Comparison of ENCODE assay signal across 23 cellular contexts in genomic region chr2:46040563-46041155, GRCh38.
"Had no signal": no experiment of that assay in that cellular context is flagged by ENCODE, and none has a peak within 500 bp of the region (broad histone marks: within the 10 kb centered on the region; RNA-seq: fewer than 3 reads in every experiment).

No MANE protein-coding gene starts in this region.

- H3K27me3 ChIP-seq: brain microvascular endothelial cell, testis had no signal

- ATAC-seq: activated CD8-positive, alpha-beta T cell treated with anti-CD3 and anti-CD28 coated beads, Interleukin-2, amount 10 ng/mL, durations not matched to agents 7 days and 5 days; left cardiac atrium; naive thymus-derived CD4-positive, alpha-beta T cell; stimulated activated naive CD8-positive, alpha-beta T cell treated with anti-CD3 and anti-CD28 coated beads, Interleukin-15, Interleukin-2, amounts not matched to agents 100 U/mL and 50 U/mL, for 24 hours; T-cell had no signal

- H3K4me3 ChIP-seq: mucosa of descending colon, SK-N-MC, testis had no signal

- H3K27me3 Mint-ChIP-seq: dendritic cell treated with granulocyte-macrophage colony-stimulating factor and Interleukin-4, amounts not matched to agents 40 ng/mL and 50 ng/mL, for 4 days; memory B cell; naive thymus-derived CD4-positive, alpha-beta T cell; T-cell had no signal

- H3K36me3 ChIP-seq: brain microvascular endothelial cell had no signal

- H3K9me3 ChIP-seq: mucosa of descending colon, testis had no signal

- H3K4me3 Mint-ChIP-seq: activated CD8-positive, alpha-beta T cell treated with anti-CD3 and anti-CD28 coated beads, Interleukin-2, amount 10 ng/mL, durations not matched to agents 7 days and 5 days; dendritic cell treated with granulocyte-macrophage colony-stimulating factor and Interleukin-4, amounts not matched to agents 40 ng/mL and 50 ng/mL, for 4 days; immature natural killer cell; memory B cell; naive thymus-derived CD4-positive, alpha-beta T cell; T-cell had no signal

- H3K27ac ChIP-seq: brain microvascular endothelial cell, epithelial cell of prostate, SK-N-MC, testis had no signal

- H3K4me1 Mint-ChIP-seq: immature natural killer cell, memory B cell, T-cell had no signal

- H3K9me3 Mint-ChIP-seq: dendritic cell treated with granulocyte-macrophage colony-stimulating factor and Interleukin-4, amounts not matched to agents 40 ng/mL and 50 ng/mL, for 4 days; immature natural killer cell; memory B cell; naive thymus-derived CD4-positive, alpha-beta T cell; T-cell had no signal

- H3K27ac Mint-ChIP-seq: activated CD8-positive, alpha-beta T cell treated with anti-CD3 and anti-CD28 coated beads, Interleukin-2, amount 10 ng/mL, durations not matched to agents 7 days and 5 days; dendritic cell treated with granulocyte-macrophage colony-stimulating factor and Interleukin-4, amounts not matched to agents 40 ng/mL and 50 ng/mL, for 4 days; memory B cell; naive thymus-derived CD4-positive, alpha-beta T cell; T-cell had no signal

- DNase-seq: activated CD4-positive, alpha-beta T cell treated with anti-CD3 and anti-CD28 coated beads for 1 hour; activated CD8-positive, alpha-beta memory T cell treated with anti-CD3 and anti-CD28 coated beads, Interleukin-2, amount 50 U/mL, for 4 hours; activated CD8-positive, alpha-beta T cell treated with anti-CD3 and anti-CD28 coated beads, Interleukin-2, amount 10 ng/mL, durations not matched to agents 7 days and 5 days; activated naive CD4-positive, alpha-beta T cell treated with Interleukin-2 at 50 U/mL for 16 hours; anterior cingulate cortex; brain microvascular endothelial cell; effector memory CD4-positive, alpha-beta T cell; foreskin melanocyte; immature natural killer cell; left cardiac atrium; mucosa of descending colon; naive thymus-derived CD4-positive, alpha-beta T cell; stimulated activated CD4-positive, alpha-beta T cell treated with anti-CD3 and anti-CD28 coated beads, Interleukin-4, amount 100 ng/mL, for 4 hours; stimulated activated CD8-positive, alpha-beta memory T cell treated with anti-CD3 and anti-CD28 coated beads, Interleukin-4, amount 100 ng/mL, for 48 hours; stimulated activated naive CD8-positive, alpha-beta T cell treated with anti-CD3 and anti-CD28 coated beads, Interleukin-15, Interleukin-2, amounts not matched to agents 100 U/mL and 50 U/mL, for 24 hours; T-cell; T1000; testis had no signal

- H3K4me1 ChIP-seq: parathyroid adenoma, testis had no signal

- H3K9ac ChIP-seq: parathyroid adenoma had no signal
